21 cellular contexts compared by ENCODE assay signal in genomic region chr2:56626927-56627326, GRCh38.
DNase-seq lines count a peak whose midpoint lies in the region; ATAC-seq, FAIRE-seq and TF ChIP-seq lines count a peak whose summit lies in the region.
"Had no signal": no experiment of that assay in that cellular context is flagged by ENCODE, and none has a peak within 500 bp of the region (broad histone marks: within the 10 kb centered on the region; RNA-seq: fewer than 3 reads in every experiment).

No MANE protein-coding gene starts in this region.

- H3K9ac ChIP-seq in HepG2 (ENCODE audit: insufficient read depth, low read depth, low read length) (no peak overlapping the region), IMR-90 (ENCODE audit: low read depth, low read length) (no peak overlapping the region)
- H3K9ac ChIP-seq: BLaER1 treated with 17β-estradiol and CSF1 and Interleukin-3, amounts not matched to agents 10 nM and 100 nM had no signal

- no peak for TF ChIP-seq EP300 in HepG2 (IDR thresholded peaks at IDR 0.05; ENCODE audit: low read depth in 2 of 2, low read length in 2 of 2)
- TF ChIP-seq EP300 in HepG2 (CRISPR knock-in tag; IDR thresholded peaks at IDR 0.05; ENCODE audit: borderline replicate concordance), result no peak

- ATAC-seq in HepG2, result no peak
- ATAC-seq in right lobe of liver, result no peak
- no peak for ATAC-seq in IMR-90 (ENCODE audit: low read depth)
- peak; percentile 48 for ATAC-seq in SK-N-SH treated with all-trans-retinoic acid at 6 μM for 48 hours
- ATAC-seq in effector memory CD8-positive, alpha-beta T cell (replicated peaks), result no peak
- ATAC-seq: CD8-positive, alpha-beta T cell had no signal

- H4K20me1 ChIP-seq in HepG2 (ENCODE audit: insufficient read depth, low read length) (no peaks in the 10 kb centered on the region), IMR-90 (ENCODE audit: insufficient read depth, low read length) (no peaks in the 10 kb centered on the region)
- H4K20me1 ChIP-seq: BLaER1 treated with 17β-estradiol and CSF1 and Interleukin-3, amounts not matched to agents 10 nM and 100 nM had no signal

- FAIRE-seq in HepG2 (lab: Jason Lieb, UNC), result no peak
- FAIRE-seq: A204.1, D721Med, G401.6, GM12891 had no signal

- H2BK120ac ChIP-seq in IMR-90 (ENCODE audit: low read depth, low read length), result no peak overlapping the region

- no peak overlapping the region for H2AK9ac ChIP-seq in IMR-90 (replicated peaks; ENCODE audit: low read depth, low read length, poor library complexity)

- DNase-seq in HepG2 (ENCODE audit: low spot score) (no peak), right lobe of liver (no peak), IMR-90 (no peak), A172 (ENCODE audit: low spot score) (no peak)
- no peak for DNase-seq in effector memory CD8-positive, alpha-beta T cell
- DNase-seq: AML-193; Caco-2; Calu3; CD4-positive, alpha-beta T cell; CD8-positive, alpha-beta T cell; DMS79 treated with DMSO at 0.1 percent for 48 hours; GF-D8 had no signal

- no peak overlapping the region for H4K5ac ChIP-seq in IMR-90 (ENCODE audit: low read depth, low read length)

- CTCF ChIA-PET in HepG2 (lab: Yijun Ruan, JAX; ENCODE audit: low intra/inter-chr PET ratio, low total read pairs) (no interaction called here), IMR-90 (lab: Yijun Ruan, JAX) (no interaction called here)

- TF ChIP-seq RAD21 in HepG2 (CRISPR knock-in tag; IDR thresholded peaks at IDR 0.05) (no peak), IMR-90 (IDR thresholded peaks at IDR 0.05; ENCODE audit: low read length) (no peak)

- H4K8ac ChIP-seq in IMR-90 (ENCODE audit: low read depth in 2 of 2, low read length in 2 of 2), result no peak overlapping the region

- POLR2A ChIA-PET in HepG2 (lab: Yijun Ruan, JAX), result no interaction called here
- POLR2A ChIA-PET in IMR-90 (lab: Charles Lee; ENCODE audit: unreplicated experiment), result no interaction called here

- H3K4me1 ChIP-seq in HepG2 (ENCODE audit: insufficient read depth, low read length) (no peaks in the 10 kb centered on the region), right lobe of liver (no peaks in the 10 kb centered on the region), IMR-90 (ENCODE audit: control insufficient read depth, insufficient read depth, low read length) (no peaks in the 10 kb centered on the region)
- H3K4me1 ChIP-seq: BLaER1 treated with 17β-estradiol and CSF1 and Interleukin-3, amounts not matched to agents 10 nM and 100 nM; Caco-2 had no signal

- in situ Hi-C loops in HepG2 (cut with HindIII; ENCODE audit: extremely low pct_ligation_motif_present, low pct_unique_long_range_greater_than_20kb), result no loop called here
- in situ Hi-C loops in IMR-90 (cut with MboI; ENCODE audit: low sequenced_read_pairs), result no loop called here

- H3K4me2 ChIP-seq in HepG2 (ENCODE audit: low read depth, low read length) (no peak overlapping the region), IMR-90 (ENCODE audit: low read depth, low read length) (no peak overlapping the region)
- H3K4me2 ChIP-seq: BLaER1 treated with 17β-estradiol and CSF1 and Interleukin-3, amounts not matched to agents 10 nM and 100 nM had no signal

- H3K18ac ChIP-seq in IMR-90 (ENCODE audit: low read depth, low read length), result no peak overlapping the region

- no peaks in the 10 kb centered on the region for H3K36me3 Mint-ChIP-seq in effector memory CD8-positive, alpha-beta T cell (ENCODE audit: insufficient read depth)
- H3K36me3 Mint-ChIP-seq: CD8-positive, alpha-beta T cell had no signal

- H3K27ac ChIP-seq in HepG2 (ENCODE audit: extremely low read length, insufficient read depth, low read length), result no peak overlapping the region
- H3K27ac ChIP-seq in right lobe of liver, result no peak overlapping the region
- no peak overlapping the region for H3K27ac ChIP-seq in IMR-90 (ENCODE audit: insufficient read depth, low read length)
- H3K27ac ChIP-seq: 22Rv1; BLaER1 treated with 17β-estradiol and CSF1 and Interleukin-3, amounts not matched to agents 10 nM and 100 nM; C4-2B had no signal

- no peaks in the 10 kb centered on the region for H3K79me2 ChIP-seq in HepG2 (ENCODE audit: insufficient read depth, low read length)

- H3K4me3 ChIP-seq in HepG2 (replicated peaks in 1 of 3; ENCODE audit: insufficient read depth in 1 of 3, low read depth in 2 of 3, low read length in 3 of 3), result no peak overlapping the region
- no peak overlapping the region for H3K4me3 ChIP-seq in right lobe of liver
- H3K4me3 ChIP-seq in IMR-90 (ENCODE audit: insufficient read depth, low read depth, low read length), result no peak overlapping the region
- H3K4me3 ChIP-seq: BLaER1 treated with 17β-estradiol and CSF1 and Interleukin-3, amounts not matched to agents 10 nM and 100 nM had no signal

- no peak overlapping the region for H3K56ac ChIP-seq in IMR-90 (ENCODE audit: extremely low read depth, insufficient read depth, low read length)

- no peaks in the 10 kb centered on the region for H3K4me1 Mint-ChIP-seq in effector memory CD8-positive, alpha-beta T cell (ENCODE audit: low read depth in 2 of 2)
- H3K4me1 Mint-ChIP-seq: B cell had no signal

- no peak for TF ChIP-seq CTCF in HepG2 (CRISPR knock-in tag; IDR thresholded peaks at IDR 0.05)
- no peak for TF ChIP-seq CTCF in right lobe of liver (IDR thresholded peaks at IDR 0.05)
- TF ChIP-seq CTCF in IMR-90 (conservative IDR thresholded peaks at IDR 0.05; ENCODE audit: low read depth, low read length), result no peak

- no peak overlapping the region for H2BK20ac ChIP-seq in IMR-90 (ENCODE audit: low read depth, low read length)

- no peak overlapping the region for H2AFZ ChIP-seq in HepG2 (ENCODE audit: low read length)
- no peak overlapping the region for H2AFZ ChIP-seq in IMR-90 (replicated peaks; ENCODE audit: low read length, poor library complexity)

- no peaks in the 10 kb centered on the region for H3K36me3 ChIP-seq in HepG2 (replicated peaks in 1 of 2; ENCODE audit: control insufficient read depth in 1 of 2, insufficient read depth in 2 of 2, low read length in 2 of 2)
- no peaks in the 10 kb centered on the region for H3K36me3 ChIP-seq in right lobe of liver
- no peaks in the 10 kb centered on the region for H3K36me3 ChIP-seq in IMR-90 (ENCODE audit: control insufficient read depth, insufficient read depth, low read length)
- H3K36me3 ChIP-seq: BLaER1 treated with 17β-estradiol and CSF1 and Interleukin-3, amounts not matched to agents 10 nM and 100 nM had no signal

- no peak overlapping the region for H3K14ac ChIP-seq in IMR-90 (replicated peaks; ENCODE audit: low read depth, low read length)

- 1% methylated on average over 3 of the region's 3 CpGs for WGBS in HepG2 (ENCODE audit: low lambda C conversion rate)
- WGBS in right lobe of liver (ENCODE audit: insufficient coverage, low coverage, low lambda C conversion rate, missing lambda C conversion rate), result 59% methylated on average over 3 of the region's 3 CpGs
- WGBS in IMR-90 (ENCODE audit: extremely low coverage in 2 of 2, insufficient read length in 1 of 2), 2 experiments, result no CpG with 5 or more reads among the region's 3 CpGs

- no peak overlapping the region for H3K4ac ChIP-seq in IMR-90 (ENCODE audit: low read depth, low read length)

- H3K27me3 Mint-ChIP-seq in effector memory CD8-positive, alpha-beta T cell, result no peaks in the 10 kb centered on the region
- H3K27me3 Mint-ChIP-seq: B cell; CD4-positive, alpha-beta T cell had no signal

- no peak overlapping the region for H4K91ac ChIP-seq in IMR-90 (ENCODE audit: insufficient read depth, low read depth, low read length)

- H3K23ac ChIP-seq in IMR-90 (ENCODE audit: low read depth, low read length), result no peak overlapping the region

- intact Hi-C loops in HepG2 (cut with micrococcal nuclease; ENCODE audit: unreplicated experiment), result no loop called here
- intact Hi-C loops in right lobe of liver (cut with DNase I), result no loop called here
- intact Hi-C loops in IMR-90 (cut with micrococcal nuclease), result no loop called here

- dilution Hi-C loops in IMR-90 (cut with HindIII; ENCODE audit: low sequenced_read_pairs, unreplicated experiment), result no loop called here

- H3K9me1 ChIP-seq in IMR-90 (ENCODE audit: insufficient read depth, low read length), result no peaks in the 10 kb centered on the region

- no peak overlapping the region for H2BK5ac ChIP-seq in IMR-90 (ENCODE audit: low read depth, low read length, poor library complexity, severe bottlenecking)

- no peak overlapping the region for H2AK5ac ChIP-seq in IMR-90 (ENCODE audit: low read depth, low read length)

- BruUV-seq in HepG2 (replicated peaks; lab: Mats Ljungman, UMichigan) (no TSS peak), IMR-90 (replicated peaks; lab: Mats Ljungman, UMichigan) (no TSS peak)

- no peaks in the 10 kb centered on the region for H3K79me1 ChIP-seq in IMR-90 (ENCODE audit: low read depth in 1 of 2, low read length in 2 of 2)

- no peak overlapping the region for H2BK15ac ChIP-seq in IMR-90 (ENCODE audit: low read depth, low read length)

- H3K9me3 Mint-ChIP-seq in effector memory CD8-positive, alpha-beta T cell, result peaks cover 12 to 14% of the 10 kb centered on the region in 2 donors

- TF ChIP-seq POLR2A in HepG2 (IDR thresholded peaks at IDR 0.05; ENCODE audit: insufficient read depth in 1 of 2, low read depth in 2 of 2, low read length in 2 of 2), result no peak
- no peak for TF ChIP-seq POLR2A in right lobe of liver (IDR thresholded peaks at IDR 0.05)
- TF ChIP-seq POLR2A in IMR-90 (IDR thresholded peaks at IDR 0.05; ENCODE audit: low read depth, low read length), result no peak

- H3K9me3 ChIP-seq in HepG2 (ENCODE audit: low read length) (peaks cover 41% of the 10 kb centered on the region), right lobe of liver (no peaks in the 10 kb centered on the region), IMR-90 (ENCODE audit: control insufficient read depth, insufficient read depth, low read length) (no peaks in the 10 kb centered on the region; the same call in 1 of the 2 replicates)
- H3K9me3 ChIP-seq: BLaER1 treated with 17β-estradiol and CSF1 and Interleukin-3, amounts not matched to agents 10 nM and 100 nM; Caco-2 had no signal

- no peak overlapping the region for H3K27ac Mint-ChIP-seq in effector memory CD8-positive, alpha-beta T cell
- H3K27ac Mint-ChIP-seq: B cell; CD4-positive, alpha-beta T cell; CD8-positive, alpha-beta T cell had no signal

- H3K4me3 Mint-ChIP-seq in effector memory CD8-positive, alpha-beta T cell, result no peak overlapping the region
- H3K4me3 Mint-ChIP-seq: B cell; CD4-positive, alpha-beta T cell; CD8-positive, alpha-beta T cell had no signal

- H3K27me3 ChIP-seq in HepG2 (ENCODE audit: control insufficient read depth in 1 of 2, insufficient read depth in 2 of 2, low read length in 2 of 2), result no peaks in the 10 kb centered on the region
- no peaks in the 10 kb centered on the region for H3K27me3 ChIP-seq in right lobe of liver
- H3K27me3 ChIP-seq in IMR-90 (ENCODE audit: control insufficient read depth, insufficient read depth, low read length), result no peaks in the 10 kb centered on the region
- H3K27me3 ChIP-seq: BLaER1 treated with 17β-estradiol and CSF1 and Interleukin-3, amounts not matched to agents 10 nM and 100 nM had no signal

TF ChIP-seq in HepG2, 621 proteins besides CTCF, POLR2A, EP300 and RAD21 (continues in another document):
- no peak for TF ChIP-seq MXD4 (CRISPR knock-in tag; IDR thresholded peaks at IDR 0.05)
- TF ChIP-seq MAFF (IDR thresholded peaks at IDR 0.05; ENCODE audit: low read depth, low read length), result peak; percentile 75

TF ChIP-seq in IMR-90, 13 proteins besides CTCF, POLR2A, EP300 and RAD21 (continues in another document):
- TF ChIP-seq CEBPB (IDR thresholded peaks at IDR 0.05; ENCODE audit: low read depth, low read length), result no peak

TF ChIP-seq in SK-N-SH treated with all-trans-retinoic acid at 6 μM for 48 hours, 23 proteins besides CTCF, POLR2A, EP300 and RAD21 (continues in another document):
- no peak for TF ChIP-seq CSDC2 (CRISPR knock-in tag; IDR thresholded peaks at IDR 0.05)
- TF ChIP-seq RARB (CRISPR knock-in tag; IDR thresholded peaks at IDR 0.05), result no peak
